ENCODE assay signal across 13 cellular contexts in genomic region chr18:21652073-21652472, GRCh38. TPM values are rescaled to one million over a fixed set of nuclear protein-coding genes. Genes with fewer than 3 reads are reported as not detected.
DNase-seq lines count a peak whose midpoint lies in the region; ATAC-seq and TF ChIP-seq lines count a peak whose summit lies in the region.
"Had no signal": no experiment of that assay in that cellular context is flagged by ENCODE, and none has a peak within 500 bp of the region (broad histone marks: within the 10 kb centered on the region; RNA-seq: fewer than 3 reads in every experiment).

No MANE protein-coding gene starts in this region.

- H3K27me3 Mint-ChIP-seq in natural killer cell (ENCODE audit: low read depth in 2 of 2) (no peaks in the 10 kb centered on the region), endothelial cell (ENCODE audit: unreplicated experiment) (no peaks in the 10 kb centered on the region)
- H3K27me3 Mint-ChIP-seq in natural killer cell treated with Interleukin-12 subunit alpha and Interleukin-12 subunit beta and Interleukin-15 and Interleukin-18, amount 100 ng/mL, for 72 hours: no peaks in the 10 kb centered on the region
- no peaks in the 10 kb centered on the region for H3K27me3 Mint-ChIP-seq in activated T-helper 17 cell treated with anti-CD3 and anti-CD28 coated beads, Interleukin-2, amount 50 U/mL, for 72 hours
- H3K27me3 Mint-ChIP-seq: CD4-positive, alpha-beta memory T cell had no signal

- no peak for ATAC-seq in natural killer cell
- no peak for ATAC-seq in natural killer cell treated with Interleukin-12 subunit alpha and Interleukin-12 subunit beta and Interleukin-15 and Interleukin-18, amount 100 ng/mL, for 72 hours
- no peak for ATAC-seq in activated T-helper 17 cell treated with anti-CD3 and anti-CD28 coated beads, Interleukin-2, amount 50 U/mL, for 72 hours (replicated peaks)
- no peak for ATAC-seq in HG02885 (IDR thresholded peaks at IDR 0.05; ENCODE audit: poor library complexity, unreplicated experiment)

- intact Hi-C loops in natural killer cell (cut with micrococcal nuclease): no loop called here
- intact Hi-C loops in head of caudate nucleus (cut with DNase I): no loop called here

- H3K4me1 Mint-ChIP-seq in natural killer cell: no peaks in the 10 kb centered on the region
- H3K4me1 Mint-ChIP-seq in natural killer cell treated with Interleukin-12 subunit alpha and Interleukin-12 subunit beta and Interleukin-15 and Interleukin-18, amount 100 ng/mL, for 72 hours (ENCODE audit: low read depth in 2 of 2): no peaks in the 10 kb centered on the region
- no peaks in the 10 kb centered on the region for H3K4me1 Mint-ChIP-seq in activated T-helper 17 cell treated with anti-CD3 and anti-CD28 coated beads, Interleukin-2, amount 50 U/mL, for 72 hours
- H3K4me1 Mint-ChIP-seq in endothelial cell (ENCODE audit: unreplicated experiment): no peaks in the 10 kb centered on the region
- H3K4me1 Mint-ChIP-seq: CD4-positive, alpha-beta memory T cell had no signal

- H3K27ac Mint-ChIP-seq in natural killer cell (no peak overlapping the region), endothelial cell (ENCODE audit: unreplicated experiment) (peak overlapping the region; percentile 48)
- no peak overlapping the region for H3K27ac Mint-ChIP-seq in natural killer cell treated with Interleukin-12 subunit alpha and Interleukin-12 subunit beta and Interleukin-15 and Interleukin-18, amount 100 ng/mL, for 72 hours
- H3K27ac Mint-ChIP-seq in activated T-helper 17 cell treated with anti-CD3 and anti-CD28 coated beads, Interleukin-2, amount 50 U/mL, for 72 hours: peak overlapping the region; percentile 26

- H3K4me3 Mint-ChIP-seq in natural killer cell (no peak overlapping the region), endothelial cell (ENCODE audit: unreplicated experiment) (no peak overlapping the region)
- no peak overlapping the region for H3K4me3 Mint-ChIP-seq in natural killer cell treated with Interleukin-12 subunit alpha and Interleukin-12 subunit beta and Interleukin-15 and Interleukin-18, amount 100 ng/mL, for 72 hours
- H3K4me3 Mint-ChIP-seq in activated T-helper 17 cell treated with anti-CD3 and anti-CD28 coated beads, Interleukin-2, amount 50 U/mL, for 72 hours: no peak overlapping the region
- H3K4me3 Mint-ChIP-seq: CD4-positive, alpha-beta memory T cell had no signal

- DNase-seq in natural killer cell: no peak
- no peak for DNase-seq in natural killer cell treated with Interleukin-12 subunit alpha and Interleukin-12 subunit beta and Interleukin-15 and Interleukin-18, amount 100 ng/mL, for 72 hours (ENCODE audit: low spot score)
- no peak for DNase-seq in endothelial cell (ENCODE audit: low spot score)
- no peak for DNase-seq in NCI-H2081 (lab: John Stamatoyannopoulos, UW)
- DNase-seq in head of caudate nucleus: no peak
- DNase-seq: ACHN; CD4-positive, alpha-beta memory T cell; DMS153; DMS79; GDM1; GM23248 had no signal

- TF ChIP-seq CTCF in natural killer cell (IDR thresholded peaks at IDR 0.05) (peak; percentile 11), endothelial cell (IDR thresholded peaks at IDR 0.05; ENCODE audit: unreplicated experiment) (no peak)

- H3K36me3 Mint-ChIP-seq in natural killer cell: peaks cover 9% of the 10 kb centered on the region
- peaks cover 14% of the 10 kb centered on the region for H3K36me3 Mint-ChIP-seq in natural killer cell treated with Interleukin-12 subunit alpha and Interleukin-12 subunit beta and Interleukin-15 and Interleukin-18, amount 100 ng/mL, for 72 hours
- peaks cover 46% of the 10 kb centered on the region for H3K36me3 Mint-ChIP-seq in activated T-helper 17 cell treated with anti-CD3 and anti-CD28 coated beads, Interleukin-2, amount 50 U/mL, for 72 hours (ENCODE audit: low read depth)
- peaks cover 13% of the 10 kb centered on the region for H3K36me3 Mint-ChIP-seq in endothelial cell (ENCODE audit: low read depth, unreplicated experiment)

- no peaks in the 10 kb centered on the region for H3K9me3 Mint-ChIP-seq in natural killer cell
- H3K9me3 Mint-ChIP-seq in natural killer cell treated with Interleukin-12 subunit alpha and Interleukin-12 subunit beta and Interleukin-15 and Interleukin-18, amount 100 ng/mL, for 72 hours: no peaks in the 10 kb centered on the region
- H3K9me3 Mint-ChIP-seq in activated T-helper 17 cell treated with anti-CD3 and anti-CD28 coated beads, Interleukin-2, amount 50 U/mL, for 72 hours: no peaks in the 10 kb centered on the region
- H3K9me3 Mint-ChIP-seq in endothelial cell (ENCODE audit: unreplicated experiment): no peaks in the 10 kb centered on the region
- H3K9me3 Mint-ChIP-seq: CD4-positive, alpha-beta memory T cell had no signal

RNA-seq across cellular contexts. Expression of gene SNRPD1, which starts 40.0 kb away (rescaled TPM):
- 10 to 100 TPM; 28.0 to 33.8 (median 31.6) TPM for total RNA-seq in natural killer cell
- total RNA-seq in natural killer cell treated with Interleukin-12 subunit alpha and Interleukin-12 subunit beta and Interleukin-15 and Interleukin-18, amount 100 ng/mL, for 72 hours: 100 to 1,000 TPM in 1 of 2 donors, 10 to 100 TPM in 1; 91.2 to 158 TPM
- total RNA-seq in activated T-helper 17 cell treated with anti-CD3 and anti-CD28 coated beads, Interleukin-2, amount 50 U/mL, for 72 hours: 100 to 1,000 TPM in 1 of 2 donors, 10 to 100 TPM in 1; 69.2 to 134 TPM
- 82.5 TPM for total RNA-seq in endothelial cell (ENCODE audit: unreplicated experiment)

RNA-seq across cellular contexts. Expression of gene ESCO1, which starts 51.6 kb away (rescaled TPM):
- total RNA-seq in natural killer cell (10 to 100 TPM; 40.5 to 43.4 (median 42.8) TPM), endothelial cell (ENCODE audit: unreplicated experiment) (19.3 TPM)
- total RNA-seq in natural killer cell treated with Interleukin-12 subunit alpha and Interleukin-12 subunit beta and Interleukin-15 and Interleukin-18, amount 100 ng/mL, for 72 hours: 10 to 100 TPM; 20.7 to 29.6 TPM
- 10 to 100 TPM; 20.4 to 28.7 TPM for total RNA-seq in activated T-helper 17 cell treated with anti-CD3 and anti-CD28 coated beads, Interleukin-2, amount 50 U/mL, for 72 hours

RNA-seq across cellular contexts. Expression of gene ABHD3, which starts 52.5 kb away (rescaled TPM):
- 10 to 100 TPM; 39.9 to 47.3 (median 45.0) TPM for total RNA-seq in natural killer cell
- total RNA-seq in natural killer cell treated with Interleukin-12 subunit alpha and Interleukin-12 subunit beta and Interleukin-15 and Interleukin-18, amount 100 ng/mL, for 72 hours: 10 to 100 TPM; 48.1 to 54.4 TPM
- 10 to 100 TPM; 28.9 to 48.4 TPM for total RNA-seq in activated T-helper 17 cell treated with anti-CD3 and anti-CD28 coated beads, Interleukin-2, amount 50 U/mL, for 72 hours
- total RNA-seq in endothelial cell (ENCODE audit: unreplicated experiment): 13.8 TPM

Comparison
In these comparisons a context has a peak if more than half of its experiments do, and no peak if none do; other contexts are left out.
1. H3K27ac Mint-ChIP-seq: peak in activated T-helper 17 cell treated with anti-CD3 and anti-CD28 coated beads, Interleukin-2, amount 50 U/mL, for 72 hours (single experiment) and endothelial cell (single experiment); none in natural killer cell (0 of 2) and natural killer cell treated with Interleukin-12 subunit alpha and Interleukin-12 subunit beta and Interleukin-15 and Interleukin-18, amount 100 ng/mL, for 72 hours (0 of 2).